In the genomic region with DNA sequence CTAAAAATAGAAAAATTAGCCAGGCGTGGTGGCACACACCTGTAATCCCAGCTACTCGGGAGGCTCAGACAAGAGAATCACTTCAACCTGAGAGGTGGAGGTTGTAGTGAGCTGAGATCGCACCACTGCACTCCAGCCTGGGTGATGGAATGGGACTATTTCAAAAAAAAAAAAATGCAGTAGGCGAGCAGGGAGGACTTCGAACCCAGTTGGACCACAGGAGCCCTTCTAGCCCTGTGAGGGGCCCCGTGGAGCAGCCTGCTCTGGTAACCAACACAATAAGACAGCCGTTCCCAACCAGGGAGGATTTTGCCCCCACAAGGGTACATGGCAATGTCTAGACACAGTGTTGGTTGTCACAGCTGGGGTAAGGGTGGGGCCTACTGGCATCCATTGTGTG, we compare ENCODE assay signal across 19 cellular contexts.
"Had no signal": no experiment of that assay in that cellular context is flagged by ENCODE, and none has a peak within 500 bp of the region (broad histone marks: within the 10 kb centered on the region; RNA-seq: fewer than 3 reads in every experiment).

No MANE protein-coding gene starts in this region.

- DNase-seq: activated CD4-positive, alpha-beta T cell treated with anti-CD3 and anti-CD28 coated beads for 48 hours; activated CD4-positive, alpha-beta T cell treated with anti-CD3 and anti-CD28 coated beads, Interleukin-2, amount 50 U/mL, for 4 hours; activated CD4-positive, CD25-positive, alpha-beta regulatory T cell treated with anti-CD3 and anti-CD28 coated beads, Interleukin-2, amount 50 U/mL, for 72 hours; activated CD8-positive, alpha-beta memory T cell treated with anti-CD3 and anti-CD28 coated beads, Interleukin-2, amount 50 U/mL, for 48 hours; activated CD8-positive, alpha-beta T cell treated with anti-CD3 and anti-CD28 coated beads, Interleukin-2, amount 10 ng/mL, durations not matched to agents 7 days and 5 days; activated naive CD4-positive, alpha-beta T cell treated with anti-CD3 and anti-CD28 coated beads, Interleukin-2, amount 50 U/mL, for 16 hours; activated naive CD8-positive, alpha-beta T cell treated with anti-CD3 and anti-CD28 coated beads, Interleukin-2, amount 10 ng/mL, durations not matched to agents 7 days and 5 days; activated T-cell treated with anti-CD3 and anti-CD28 coated beads, Interleukin-2, amount 50 U/mL, for 1 hour; adrenal gland; NCI-H1092; NCI-H1930; NCI-H526; NCI-H774; OCI-M1; SHP77 treated with DMSO at 0.1 percent for 48 hours had no signal

- H3K4me1 ChIP-seq: adrenal gland, breast epithelium had no signal

- H3K4me2 ChIP-seq: KMS-11 had no signal

- H3K36me3 ChIP-seq: adrenal gland, breast epithelium had no signal

- H3K9ac ChIP-seq: KMS-11 had no signal

- H3K4me3 ChIP-seq: adrenal gland, breast epithelium had no signal

- H3K9me3 ChIP-seq: adrenal gland, breast epithelium had no signal

- H3K27me3 ChIP-seq: adrenal gland, breast epithelium had no signal

- H3K27ac ChIP-seq: adrenal gland, breast epithelium, KMS-11 had no signal

- ATAC-seq: activated CD8-positive, alpha-beta T cell treated with anti-CD3 and anti-CD28 coated beads, Interleukin-2, amount 10 ng/mL, durations not matched to agents 7 days and 5 days; Panc1; WTC11 had no signal
